Comparison of ENCODE assay signal across 24 cellular contexts in genomic region chr18:73007935-73008308, GRCh38.
"Had no signal": no experiment of that assay in that cellular context is flagged by ENCODE, and none has a peak within 500 bp of the region (broad histone marks: within the 10 kb centered on the region; RNA-seq: fewer than 3 reads in every experiment).

No MANE protein-coding gene starts in this region.

- H3K9me3 ChIP-seq: esophagus muscularis mucosa, gastrocnemius medialis, left ventricle myocardium inferior, lower lobe of right lung, prostate gland, sigmoid colon, thoracic aorta, transverse colon had no signal

- DNase-seq: effector memory CD4-positive, alpha-beta T cell; gastrocnemius medialis; glutamatergic neuron; immature natural killer cell; kidney; left cardiac atrium; left ventricle myocardium inferior; lower lobe of right lung; mesendoderm; naive thymus-derived CD4-positive, alpha-beta T cell; nucleus accumbens; retina; sigmoid colon; stimulated activated CD4-positive, alpha-beta T cell treated with anti-CD3 and anti-CD28 coated beads, Interleukin-12 subunit alpha, Interleukin-12 subunit beta, amount 100 ng/mL, for 4 hours; stimulated activated naive CD4-positive, alpha-beta T cell; stomach; substantia nigra; transverse colon had no signal

- H3K79me2 ChIP-seq: parathyroid adenoma had no signal

- ATAC-seq: gastrocnemius medialis; lower lobe of right lung; naive thymus-derived CD4-positive, alpha-beta T cell had no signal

- H3K36me3 ChIP-seq: esophagus muscularis mucosa, gastrocnemius medialis, left ventricle myocardium inferior, lower lobe of right lung, prostate gland, sigmoid colon, stomach, thoracic aorta, transverse colon had no signal

- H2AFZ ChIP-seq: parathyroid adenoma had no signal

- H3K9ac ChIP-seq: parathyroid adenoma had no signal

- FAIRE-seq: endometrium, kidney had no signal

- H3K27ac ChIP-seq: esophagus muscularis mucosa, gastrocnemius medialis, left ventricle myocardium inferior, lower lobe of right lung, parathyroid adenoma, prostate gland, sigmoid colon, skin epidermis, stomach, thoracic aorta, transverse colon had no signal

- H3K4me1 ChIP-seq: esophagus muscularis mucosa, gastrocnemius medialis, left ventricle myocardium inferior, lower lobe of right lung, parathyroid adenoma, prostate gland, sigmoid colon, stomach, transverse colon had no signal

- H3K27me3 ChIP-seq: esophagus muscularis mucosa, gastrocnemius medialis, sigmoid colon, stomach, transverse colon had no signal

- H3K4me3 ChIP-seq: esophagus muscularis mucosa, gastrocnemius medialis, left ventricle myocardium inferior, lower lobe of right lung, prostate gland, sigmoid colon, skin epidermis, stomach, thoracic aorta, transverse colon had no signal
